Comparison of ENCODE assay signal across 16 cellular contexts in genomic region chr10:84587789-84588188, GRCh38.
DNase-seq lines count a peak whose midpoint lies in the region; FAIRE-seq and TF ChIP-seq lines count a peak whose summit lies in the region.
"Had no signal": no experiment of that assay in that cellular context is flagged by ENCODE, and none has a peak within 500 bp of the region (broad histone marks: within the 10 kb centered on the region; RNA-seq: fewer than 3 reads in every experiment).

No MANE protein-coding gene starts in this region.

- H3K18ac ChIP-seq in H1 (ENCODE audit: extremely low read depth, low read length): no peak overlapping the region

- H3K56ac ChIP-seq in H1 (replicated peaks; ENCODE audit: insufficient read length, low read depth, low read length): no peak overlapping the region

- no peak overlapping the region for H2AK5ac ChIP-seq in H1 (ENCODE audit: low read depth, low read length)

- H3K14ac ChIP-seq in H1 (ENCODE audit: insufficient read length): no peak overlapping the region

- no peaks in the 10 kb centered on the region for H3K9me3 ChIP-seq in H1 (ENCODE audit: insufficient read depth in 2 of 2, low read depth in 1 of 2, low read length in 1 of 2)
- H3K9me3 ChIP-seq: BLaER1 treated with 17β-estradiol and CSF1 and Interleukin-3, amounts not matched to agents 10 nM and 100 nM had no signal

- H3K23me2 ChIP-seq in H1 (ENCODE audit: low read depth, low read length): no peaks in the 10 kb centered on the region

- no peak overlapping the region for H3K4ac ChIP-seq in H1 (replicated peaks; ENCODE audit: insufficient read length, low read depth, low read length)

- H3K79me2 ChIP-seq in H1 (ENCODE audit: control insufficient read depth in 1 of 2, insufficient read depth in 2 of 2, low read length in 2 of 2): no peaks in the 10 kb centered on the region

- no peak for TF ChIP-seq RAD21 in H1 (IDR thresholded peaks at IDR 0.05 in 1 of 2, conservative IDR thresholded peaks at IDR 0.05 in 1 of 2; ENCODE audit: low read depth in 2 of 2, low read length in 2 of 2)

- no peak overlapping the region for H4K8ac ChIP-seq in H1 (ENCODE audit: extremely low read depth, insufficient read depth, low read length)

- H3K27me3 ChIP-seq in H1 (replicated peaks in 1 of 4; ENCODE audit: control insufficient read depth in 3 of 4, extremely low read depth in 1 of 4, insufficient read depth in 3 of 4, low read length in 3 of 4): peaks cover 0 to 3% (median 0%) of the 10 kb centered on the region in 4 experiments; a peak in 1 of 7 replicates
- H3K27me3 ChIP-seq: BLaER1 treated with 17β-estradiol and CSF1 and Interleukin-3, amounts not matched to agents 10 nM and 100 nM had no signal

- TF ChIP-seq EP300 in H1 (IDR thresholded peaks at IDR 0.05; ENCODE audit: borderline replicate concordance in 1 of 2, low read depth in 2 of 2, low read length in 2 of 2): no peak

- DNase-seq in ELF-1 (ENCODE audit: low read depth, low spot score): peak; percentile 65
- peak; percentile 43 for DNase-seq in HT-29 (ENCODE audit: low spot score)
- peak in 1 of 2 experiments; percentile 35 for DNase-seq in H1 (ENCODE audit: low read depth in 1 of 2, low spot score in 2 of 2)
- peak; percentile 30 for DNase-seq in iPS-NIHi11 (ENCODE audit: low spot score)
- DNase-seq in GM12891 (ENCODE audit: insufficient read length, low spot score): no peak
- no peak for DNase-seq in T-helper 2 cell
- no peak for DNase-seq in DMS79 treated with DMSO at 0.1 percent for 48 hours (lab: John Stamatoyannopoulos, UW)
- DNase-seq: 8988T; ACHN; CD4-positive, CD25-positive, alpha-beta regulatory T cell; DMS53; IMR-90; KBM-7 had no signal

- H3K9ac ChIP-seq in H1 (replicated peaks in 1 of 4; ENCODE audit: extremely low read depth in 1 of 4, low read depth in 3 of 4, low read length in 3 of 4): no peak overlapping the region
- H3K9ac ChIP-seq: BLaER1 treated with 17β-estradiol and CSF1 and Interleukin-3, amounts not matched to agents 10 nM and 100 nM had no signal

- no peak for TF ChIP-seq POLR2A in H1 (IDR thresholded peaks at IDR 0.05; ENCODE audit: control extremely low read depth in 1 of 2, low read depth in 2 of 2, low read length in 2 of 2)
- TF ChIP-seq POLR2A in GM12891 (IDR thresholded peaks at IDR 0.05; ENCODE audit: low read depth, low read length): no peak

- no peak overlapping the region for H4K5ac ChIP-seq in H1 (ENCODE audit: insufficient read length, low read depth, low read length)

- no peak overlapping the region for H2AFZ ChIP-seq in H1 (ENCODE audit: low read length)

- peaks cover 0 to 17% (median 15%) of the 10 kb centered on the region in 4 experiments; a peak in 6 of 7 replicates for H3K4me1 ChIP-seq in H1 (replicated peaks in 1 of 4; ENCODE audit: control insufficient read depth in 3 of 4, insufficient read depth in 4 of 4, low read length in 3 of 4)

- H3K36me3 ChIP-seq in H1 (ENCODE audit: control insufficient read depth in 2 of 4, insufficient read depth in 4 of 4, low read length in 3 of 4): no peaks in the 10 kb centered on the region
- H3K36me3 ChIP-seq: BLaER1 treated with 17β-estradiol and CSF1 and Interleukin-3, amounts not matched to agents 10 nM and 100 nM had no signal

- POLR2A ChIA-PET in H1 (lab: Charles Lee; ENCODE audit: partially characterized antibody): no interaction called here

- H3K23ac ChIP-seq in H1 (ENCODE audit: insufficient read length): no peak overlapping the region

- H2BK15ac ChIP-seq in H1 (ENCODE audit: low read length): no peak overlapping the region

- H3K4me2 ChIP-seq in H1 (ENCODE audit: insufficient read depth in 1 of 2, low read depth in 2 of 2, low read length in 2 of 2): peak overlapping the region in 1 of 2 experiments; percentile 35; a peak in 1 of 4 replicates
- H3K4me2 ChIP-seq: BLaER1 treated with 17β-estradiol and CSF1 and Interleukin-3, amounts not matched to agents 10 nM and 100 nM had no signal

- H4K91ac ChIP-seq in H1 (replicated peaks; ENCODE audit: insufficient read length, low read length): no peak overlapping the region

- H3K4me3 ChIP-seq in H1 (ENCODE audit: extremely low read depth in 1 of 4, insufficient read depth in 2 of 4, low read depth in 3 of 4, low read length in 4 of 4): no peak overlapping the region
- H3K4me3 ChIP-seq: BLaER1 treated with 17β-estradiol and CSF1 and Interleukin-3, amounts not matched to agents 10 nM and 100 nM; GM12878 had no signal

- no peak overlapping the region for H2BK20ac ChIP-seq in H1 (ENCODE audit: low read length)

- no peak overlapping the region for H2BK12ac ChIP-seq in H1 (ENCODE audit: low read depth, low read length)

- no peak overlapping the region for H2BK120ac ChIP-seq in H1 (replicated peaks; ENCODE audit: low read depth, low read length)

- H3K79me1 ChIP-seq in H1 (ENCODE audit: low read depth, low read length): no peaks in the 10 kb centered on the region

- no peak for TF ChIP-seq CTCF in H1 (IDR thresholded peaks at IDR 0.05; ENCODE audit: control extremely low read depth in 1 of 3, insufficient read depth in 1 of 3, low read depth in 1 of 3, low read length in 3 of 3)

- CTCF ChIA-PET in H1 (lab: Charles Lee; ENCODE audit: partially characterized antibody): interaction anchor here (0.8 to 9.8 kb wide), 10 partner anchors 8 to 564 kb away, joined by 3 to 72 read pairs (median 6); no protein-coding TSS in a partner anchor

- no peak overlapping the region for H2BK5ac ChIP-seq in H1 (ENCODE audit: low read depth, low read length)

- FAIRE-seq in H1 (lab: Jason Lieb, UNC) (peak; percentile 62), GM12891 (lab: Jason Lieb, UNC) (no peak)
- FAIRE-seq: GM12878, H54 had no signal

- H4K20me1 ChIP-seq in H1 (replicated peaks in 1 of 2; ENCODE audit: control insufficient read depth in 1 of 2, insufficient read depth in 2 of 2, low read length in 2 of 2): no peaks in the 10 kb centered on the region
- H4K20me1 ChIP-seq: BLaER1 treated with 17β-estradiol and CSF1 and Interleukin-3, amounts not matched to agents 10 nM and 100 nM had no signal

- no peak overlapping the region for H3K27ac ChIP-seq in H1 (ENCODE audit: low read depth, low read length)
- H3K27ac ChIP-seq: BLaER1 treated with 17β-estradiol and CSF1 and Interleukin-3, amounts not matched to agents 10 nM and 100 nM had no signal

TF ChIP-seq in H1, 55 proteins besides CTCF, POLR2A, EP300 and RAD21:
- peak; percentile 15 for TF ChIP-seq NANOG (IDR thresholded peaks at IDR 0.05; ENCODE audit: insufficient read depth, low read depth, low read length, poor library complexity, severe bottlenecking)
- TF ChIP-seq HDAC2 (IDR thresholded peaks at IDR 0.05; ENCODE audit: borderline replicate concordance in 1 of 2, low read depth in 2 of 2, low read length in 2 of 2): peak in 1 of 2 experiments; percentile 49; a peak in 1 of 4 replicates
- TF ChIP-seq TAF1 (IDR thresholded peaks at IDR 0.05; ENCODE audit: low read depth, low read length): no peak
- TF ChIP-seq TEAD4 (IDR thresholded peaks at IDR 0.05; ENCODE audit: low read depth, low read length): peak; percentile 38; the same call in 1 of the 2 replicates

TF ChIP-seq in GM12891, 5 proteins besides CTCF, POLR2A, EP300 and RAD21:
- TF ChIP-seq POU2F2 (IDR thresholded peaks at IDR 0.05; ENCODE audit: low read depth, low read length): no peak
- TF ChIP-seq POLR2AphosphoS5 (IDR thresholded peaks at IDR 0.05; ENCODE audit: low read depth, low read length): no peak
- TF ChIP-seq SPI1 (IDR thresholded peaks at IDR 0.05; ENCODE audit: low read depth, low read length): no peak

Comparison
In these comparisons a context has a peak if more than half of its experiments do, and no peak if none do; other contexts are left out.
1. DNase-seq: peak in ELF-1 (single experiment), HT-29 (single experiment) and iPS-NIHi11 (single experiment); none in GM12891 (single experiment), T-helper 2 cell (0 of 5) and DMS79 treated with DMSO at 0.1 percent for 48 hours (single experiment).